Comparison of ENCODE assay signal across 8 cellular contexts in genomic region chr13:94860981-94861407, GRCh38.
DNase-seq lines count a peak whose midpoint lies in the region; ATAC-seq and TF ChIP-seq lines count a peak whose summit lies in the region.

No MANE protein-coding gene starts in this region.

- peaks cover 13% of the 10 kb centered on the region for H3K4me1 Mint-ChIP-seq in activated T-cell treated with anti-CD3 and anti-CD28 coated beads, Interleukin-2, amount 50 U/mL, for 4 hours (ENCODE audit: low read depth)
- H3K4me1 Mint-ChIP-seq in natural killer cell treated with Interleukin-12 subunit alpha and Interleukin-12 subunit beta and Interleukin-15 and Interleukin-18, amount 100 ng/mL, for 72 hours (ENCODE audit: low read depth in 2 of 2): peaks cover 6 to 15% of the 10 kb centered on the region in 2 donors

- peak; percentile 27 to 28 for ATAC-seq in activated T-cell treated with anti-CD3 and anti-CD28 coated beads, Interleukin-2, amount 50 U/mL, for 4 hours
- ATAC-seq in natural killer cell treated with Interleukin-12 subunit alpha and Interleukin-12 subunit beta and Interleukin-15 and Interleukin-18, amount 100 ng/mL, for 72 hours: peak; percentile 55 to 64
- no peak for ATAC-seq in omental fat pad (ENCODE audit: low FRiP score)

- H3K27me3 Mint-ChIP-seq in activated T-cell treated with anti-CD3 and anti-CD28 coated beads, Interleukin-2, amount 50 U/mL, for 4 hours (ENCODE audit: low read depth): no peaks in the 10 kb centered on the region
- H3K27me3 Mint-ChIP-seq in natural killer cell treated with Interleukin-12 subunit alpha and Interleukin-12 subunit beta and Interleukin-15 and Interleukin-18, amount 100 ng/mL, for 72 hours: no peaks in the 10 kb centered on the region

- DNase-seq in activated T-cell treated with anti-CD3 and anti-CD28 coated beads, Interleukin-2, amount 50 U/mL, for 4 hours: no peak
- DNase-seq in activated T-cell treated with anti-CD3 and anti-CD28 coated beads, Interleukin-2, amount 50 U/mL, for 48 hours: no peak
- DNase-seq in HT1080 (ENCODE audit: low read depth) (peak; percentile 53), cardiac fibroblast (ENCODE audit: low read depth in 2 of 2) (peak; percentile 22 to 29), omental fat pad (ENCODE audit: low spot score) (no peak), SIG-M5 (lab: John Stamatoyannopoulos, UW) (no peak)
- no peak for DNase-seq in natural killer cell treated with Interleukin-12 subunit alpha and Interleukin-12 subunit beta and Interleukin-15 and Interleukin-18, amount 100 ng/mL, for 72 hours (ENCODE audit: low spot score)
- no peak for DNase-seq in stimulated activated CD4-positive, alpha-beta T cell treated with anti-CD3 and anti-CD28 coated beads, Interleukin-4, amount 100 ng/mL, for 4 hours

- H3K4me3 ChIP-seq in cardiac fibroblast (replicated peaks in 1 of 2; ENCODE audit: low read depth in 2 of 2, low read length in 2 of 2): peak overlapping the region in 1 of 2 donors; percentile 12

- H3K36me3 Mint-ChIP-seq in activated T-cell treated with anti-CD3 and anti-CD28 coated beads, Interleukin-2, amount 50 U/mL, for 4 hours (ENCODE audit: insufficient read depth): no peaks in the 10 kb centered on the region
- H3K36me3 Mint-ChIP-seq in natural killer cell treated with Interleukin-12 subunit alpha and Interleukin-12 subunit beta and Interleukin-15 and Interleukin-18, amount 100 ng/mL, for 72 hours: no peaks in the 10 kb centered on the region

- H3K27ac Mint-ChIP-seq in natural killer cell treated with Interleukin-12 subunit alpha and Interleukin-12 subunit beta and Interleukin-15 and Interleukin-18, amount 100 ng/mL, for 72 hours: peak overlapping the region; percentile 62 to 76

- no peaks in the 10 kb centered on the region for H3K9me3 Mint-ChIP-seq in activated T-cell treated with anti-CD3 and anti-CD28 coated beads, Interleukin-2, amount 50 U/mL, for 4 hours
- no peaks in the 10 kb centered on the region for H3K9me3 Mint-ChIP-seq in natural killer cell treated with Interleukin-12 subunit alpha and Interleukin-12 subunit beta and Interleukin-15 and Interleukin-18, amount 100 ng/mL, for 72 hours

- peak overlapping the region; percentile 85 for H3K4me3 Mint-ChIP-seq in activated T-cell treated with anti-CD3 and anti-CD28 coated beads, Interleukin-2, amount 50 U/mL, for 4 hours
- H3K4me3 Mint-ChIP-seq in natural killer cell treated with Interleukin-12 subunit alpha and Interleukin-12 subunit beta and Interleukin-15 and Interleukin-18, amount 100 ng/mL, for 72 hours: peak overlapping the region; percentile 89

- TF ChIP-seq CTCF in cardiac fibroblast (IDR thresholded peaks at IDR 0.05; ENCODE audit: low read depth, low read length): no peak
- no peak for TF ChIP-seq CTCF in omental fat pad (IDR thresholded peaks at IDR 0.05)

Comparison
In these comparisons a context has a peak if more than half of its experiments do, and no peak if none do; other contexts are left out.
1. DNase-seq: peak in HT1080 (single experiment) and cardiac fibroblast (2 of 2); none in activated T-cell treated with anti-CD3 and anti-CD28 coated beads, Interleukin-2, amount 50 U/mL, for 4 hours (single experiment), activated T-cell treated with anti-CD3 and anti-CD28 coated beads, Interleukin-2, amount 50 U/mL, for 48 hours (0 of 2), natural killer cell treated with Interleukin-12 subunit alpha and Interleukin-12 subunit beta and Interleukin-15 and Interleukin-18, amount 100 ng/mL, for 72 hours (single experiment), omental fat pad (single experiment), SIG-M5 (single experiment) and stimulated activated CD4-positive, alpha-beta T cell treated with anti-CD3 and anti-CD28 coated beads, Interleukin-4, amount 100 ng/mL, for 4 hours (0 of 2).